19 cellular contexts compared by ENCODE assay signal in genomic region chr4:138901177-138901576, GRCh38.
DNase-seq lines count a peak whose midpoint lies in the region; ATAC-seq, FAIRE-seq and TF ChIP-seq lines count a peak whose summit lies in the region.
"Had no signal": no experiment of that assay in that cellular context is flagged by ENCODE, and none has a peak within 500 bp of the region (broad histone marks: within the 10 kb centered on the region; RNA-seq: fewer than 3 reads in every experiment).

No MANE protein-coding gene starts in this region.

- FAIRE-seq in keratinocyte (lab: Jason Lieb, UNC): peak; percentile 67
- FAIRE-seq: G401.6, GM12891, HepG2, HTR-8/SVneo had no signal

- DNase-seq in NCI-H1092 treated with DMSO at 0.1 percent for 48 hours (lab: John Stamatoyannopoulos, UW) (peak; percentile 26), NCI-H1092 (lab: John Stamatoyannopoulos, UW) (no peak), Right ventricle myocardium superior (no peak), left cardiac atrium (no peak), keratinocyte (ENCODE audit: low read depth, low spot score) (no peak)
- DNase-seq in activated CD8-positive, alpha-beta memory T cell treated with anti-CD3 and anti-CD28 coated beads for 24 hours: no peak
- DNase-seq: 8988T; AML-193; CD4-positive, CD25-positive, alpha-beta regulatory T cell; DMS79 treated with DMSO at 0.1 percent for 48 hours; EL; GOT3; H9 had no signal

- no peaks in the 10 kb centered on the region for H3K9me1 ChIP-seq in keratinocyte (ENCODE audit: control insufficient read depth, extremely low read depth, insufficient read depth, low read length)

- H3K4me2 ChIP-seq in keratinocyte (ENCODE audit: control insufficient read depth, extremely low read depth, insufficient read depth, low read depth, low read length): no peak overlapping the region
- H3K4me2 ChIP-seq: BLaER1 treated with 17β-estradiol and CSF1 and Interleukin-3, amounts not matched to agents 10 nM and 100 nM had no signal

- dilution Hi-C loops in keratinocyte (cut with MboI; ENCODE audit: extremely low pct_ligation_motif_present, low sequenced_read_pairs): no loop called here

- H3K9me3 ChIP-seq in keratinocyte (ENCODE audit: control insufficient read depth, low read depth, low read length): no peaks in the 10 kb centered on the region
- H3K9me3 ChIP-seq: BLaER1 treated with 17β-estradiol and CSF1 and Interleukin-3, amounts not matched to agents 10 nM and 100 nM had no signal

- H3K4me1 ChIP-seq in keratinocyte (ENCODE audit: control insufficient read depth, extremely low read depth, insufficient read depth, low read length): peaks cover 9% of the 10 kb centered on the region

- intact Hi-C loops in Right ventricle myocardium superior (cut with DNase I): no loop called here
- intact Hi-C loops in left cardiac atrium (cut with DNase I): no loop called here

- H3K36me3 ChIP-seq in keratinocyte (ENCODE audit: control insufficient read depth in 2 of 2, extremely low read depth in 1 of 2, insufficient read depth in 2 of 2, low read length in 2 of 2): no peaks in the 10 kb centered on the region
- H3K36me3 ChIP-seq: BLaER1 treated with 17β-estradiol and CSF1 and Interleukin-3, amounts not matched to agents 10 nM and 100 nM had no signal

- H4K20me1 ChIP-seq in keratinocyte (ENCODE audit: control insufficient read depth, extremely low read depth, insufficient read depth, low read length): no peaks in the 10 kb centered on the region
- H4K20me1 ChIP-seq: BLaER1 treated with 17β-estradiol and CSF1 and Interleukin-3, amounts not matched to agents 10 nM and 100 nM had no signal

- no peak for TF ChIP-seq CTCF in keratinocyte (optimal IDR thresholded peaks at IDR 0.05 in 1 of 3, IDR thresholded peaks at IDR 0.05 in 1 of 3, conservative IDR thresholded peaks at IDR 0.05 in 1 of 3; ENCODE audit: extremely low read depth in 1 of 3, insufficient read depth in 2 of 3, low read length in 3 of 3)

- H3K4me3 ChIP-seq in keratinocyte (ENCODE audit: control insufficient read depth in 2 of 3, extremely low read depth in 1 of 3, insufficient read depth in 2 of 3, low read depth in 1 of 3, low read length in 3 of 3): no peak overlapping the region
- H3K4me3 ChIP-seq: BLaER1 treated with 17β-estradiol and CSF1 and Interleukin-3, amounts not matched to agents 10 nM and 100 nM had no signal

- ATAC-seq in Right ventricle myocardium superior (ENCODE audit: poor library complexity) (peak; percentile 21), left cardiac atrium (no peak), HG02571 (IDR thresholded peaks at IDR 0.05; ENCODE audit: unreplicated experiment) (no peak)
- ATAC-seq: HepG2 had no signal

- H3K27me3 ChIP-seq in keratinocyte (ENCODE audit: control insufficient read depth, extremely low read depth, insufficient read depth, low read length): no peaks in the 10 kb centered on the region
- H3K27me3 ChIP-seq: BLaER1 treated with 17β-estradiol and CSF1 and Interleukin-3, amounts not matched to agents 10 nM and 100 nM had no signal

- no peak overlapping the region for H3K9ac ChIP-seq in keratinocyte (ENCODE audit: control insufficient read depth, extremely low read depth, insufficient read depth, low read length)
- H3K9ac ChIP-seq: BLaER1 treated with 17β-estradiol and CSF1 and Interleukin-3, amounts not matched to agents 10 nM and 100 nM had no signal

- H2AFZ ChIP-seq in keratinocyte (ENCODE audit: control insufficient read depth, low read length): no peak overlapping the region

- no peaks in the 10 kb centered on the region for H3K79me2 ChIP-seq in keratinocyte (ENCODE audit: control insufficient read depth, insufficient read depth, low read length)

- no peak overlapping the region for H3K27ac ChIP-seq in keratinocyte (ENCODE audit: control insufficient read depth, insufficient read depth, low read length)
- H3K27ac ChIP-seq: BLaER1 treated with 17β-estradiol and CSF1 and Interleukin-3, amounts not matched to agents 10 nM and 100 nM had no signal
